28 cellular contexts compared by ENCODE assay signal in genomic region chr11:112831969-112832368, GRCh38.
"Had no signal": no experiment of that assay in that cellular context is flagged by ENCODE, and none has a peak within 500 bp of the region (broad histone marks: within the 10 kb centered on the region; RNA-seq: fewer than 3 reads in every experiment).

No MANE protein-coding gene starts in this region.

- H3K27ac ChIP-seq: esophagus squamous epithelium, lower lobe of right lung, neural progenitor cell, parathyroid adenoma, right lobe of liver, suprapubic skin, vagina had no signal

- H3K4me1 Mint-ChIP-seq: memory B cell; stimulated activated naive CD8-positive, alpha-beta T cell treated with anti-CD3 and anti-CD28 coated beads, Interleukin-15, amount 100 ng/mL, for 72 hours had no signal

- H3K36me3 ChIP-seq: esophagus squamous epithelium, lower lobe of right lung, neural progenitor cell, right lobe of liver, suprapubic skin, vagina had no signal

- H3K9me3 ChIP-seq: esophagus squamous epithelium, lower lobe of right lung, mucosa of descending colon, right lobe of liver, suprapubic skin, vagina had no signal

- H3K4me1 ChIP-seq: esophagus squamous epithelium, lower lobe of right lung, parathyroid adenoma, suprapubic skin, vagina had no signal

- H3K36me3 Mint-ChIP-seq: immature natural killer cell; memory B cell; mesothelial cell of epicardium; naive thymus-derived CD4-positive, alpha-beta T cell; neural progenitor cell had no signal

- H3K27ac Mint-ChIP-seq: immature natural killer cell; memory B cell; mesothelial cell of epicardium; naive thymus-derived CD4-positive, alpha-beta T cell; nephron; neural progenitor cell; progenitor cell of endocrine pancreas; stimulated activated naive CD8-positive, alpha-beta T cell treated with anti-CD3 and anti-CD28 coated beads, Interleukin-15, amount 100 ng/mL, for 72 hours had no signal

- ATAC-seq: left colon; left ventricle myocardium superior; lower lobe of right lung; mucosa of descending colon; naive thymus-derived CD4-positive, alpha-beta T cell; right lobe of liver; stimulated activated naive CD8-positive, alpha-beta T cell treated with anti-CD3 and anti-CD28 coated beads, Interleukin-15, amount 100 ng/mL, for 72 hours had no signal

- H3K4me3 Mint-ChIP-seq: immature natural killer cell; memory B cell; mesothelial cell of epicardium; naive thymus-derived CD4-positive, alpha-beta T cell; nephron; neural progenitor cell; stimulated activated naive CD8-positive, alpha-beta T cell treated with anti-CD3 and anti-CD28 coated beads, Interleukin-15, amount 100 ng/mL, for 72 hours had no signal

- H3K4me3 ChIP-seq: esophagus squamous epithelium, lower lobe of right lung, mucosa of descending colon, neural progenitor cell, right lobe of liver, suprapubic skin, vagina had no signal

- DNase-seq: cortex of kidney; effector CD4-positive, alpha-beta T cell; erythroblast; esophagus squamous epithelium; hypothalamus; immature natural killer cell; islet precursor cell; kidney glomerular epithelial cell; left colon; left ventricle myocardium superior; lower lobe of right lung; mucosa of descending colon; naive thymus-derived CD4-positive, alpha-beta T cell; right lobe of liver; small intestine; stimulated activated CD4-positive, alpha-beta T cell treated with anti-CD3 and anti-CD28 coated beads, Interleukin-15, amount 100 ng/mL, for 24 hours; stimulated activated CD4-positive, alpha-beta T cell treated with anti-CD3 and anti-CD28 coated beads, Interleukin-2, amount 100 ng/mL, for 48 hours; stimulated activated naive CD4-positive, alpha-beta T cell; stimulated activated naive CD8-positive, alpha-beta T cell treated with anti-CD3 and anti-CD28 coated beads, Interleukin-15, amount 100 ng/mL, for 72 hours; trophoblast cell had no signal

- H3K27me3 ChIP-seq: neural progenitor cell, right lobe of liver, vagina had no signal

- H3K9me3 Mint-ChIP-seq: immature natural killer cell, neural progenitor cell had no signal
